8 cellular contexts compared by ENCODE assay signal in genomic region chr18:12308386-12309100, GRCh38. TPM values are rescaled to one million over a fixed set of nuclear protein-coding genes. Genes with fewer than 3 reads are reported as not detected.
DNase-seq lines count a peak whose midpoint lies in the region; ATAC-seq and TF ChIP-seq lines count a peak whose summit lies in the region.

No MANE protein-coding gene starts in this region.

- peak; percentile 33 for ATAC-seq in WTC11
- ATAC-seq in GM18519 (IDR thresholded peaks at IDR 0.05; ENCODE audit: low FRiP score, unreplicated experiment) = no peak

- peak overlapping the region; percentile 85 for H3K4me3 ChIP-seq in fibroblast of the aortic adventitia (ENCODE audit: low read depth, low read length)

- in situ Hi-C loops in KBM-7 (cut with MboI; ENCODE audit: low pct_unique_long_range_greater_than_20kb, low sequenced_read_pairs) = no loop called here

- H3K9me3 Mint-ChIP-seq in WTC11 (peaks cover 8% of the 10 kb centered on the region), nephron (peaks cover 13% of the 10 kb centered on the region)

- TF ChIP-seq CTCF in WTC11 (IDR thresholded peaks at IDR 0.05) (no peak), fibroblast of the aortic adventitia (IDR thresholded peaks at IDR 0.05; ENCODE audit: insufficient read depth, low read length) (no peak), nephron (IDR thresholded peaks at IDR 0.05; ENCODE audit: unreplicated experiment in 3 of 3) (no peak)

- H3K27ac Mint-ChIP-seq in WTC11 (no peak overlapping the region), nephron (peak overlapping the region; percentile 38 to 92 (median 51))

- POLR2A ChIA-PET in WTC11 (lab: Charles Lee) = interaction anchor here (0.5 to 0.8 kb wide), 3 partner anchors 28 to 69 kb away, joined by 3 read pairs; partner anchors contain the start of gene AFG3L2

- peaks cover 35% of the 10 kb centered on the region for H3K36me3 Mint-ChIP-seq in WTC11
- H3K36me3 Mint-ChIP-seq in nephron (ENCODE audit: low read depth) = peaks cover 38% of the 10 kb centered on the region

- H3K4me1 Mint-ChIP-seq in WTC11 (peaks cover 49% of the 10 kb centered on the region), nephron (peaks cover 33% of the 10 kb centered on the region)

- peaks cover 20% of the 10 kb centered on the region for H3K27me3 Mint-ChIP-seq in WTC11 (ENCODE audit: low read depth)
- H3K27me3 Mint-ChIP-seq in nephron (ENCODE audit: low read depth) = peaks cover 35% of the 10 kb centered on the region

- DNase-seq in NCI-H524 (lab: John Stamatoyannopoulos, UW) = peak; percentile 18 to 55
- no peak for DNase-seq in NCI-H524 treated with DMSO at 0.1 percent for 48 hours (lab: John Stamatoyannopoulos, UW)
- peak; percentile 29 for DNase-seq in GOT3 (lab: John Stamatoyannopoulos, UW)
- peak; percentile 74 for DNase-seq in KBM-7
- DNase-seq in WTC11 (ENCODE audit: low spot score) = peak; percentile 67
- peak; percentile 95 for DNase-seq in fibroblast of the aortic adventitia (ENCODE audit: low read depth)

- CTCF ChIA-PET in WTC11 (lab: Charles Lee) = interaction anchor here (0.7 to 4.0 kb wide), 6 partner anchors 12 to 36 kb away, joined by 4 to 24 read pairs (median 10); no protein-coding TSS in a partner anchor

- H3K4me3 Mint-ChIP-seq in WTC11 (peak overlapping the region; percentile 79), nephron (peak overlapping the region; percentile 83 to 96 (median 91))

TF ChIP-seq in WTC11, 78 proteins besides CTCF, POLR2A, EP300 and RAD21 (continues in another document):
- no peak for TF ChIP-seq ZNF512 (CRISPR knock-in tag; IDR thresholded peaks at IDR 0.05; ENCODE audit: borderline replicate concordance)
- TF ChIP-seq IRF2 (CRISPR knock-in tag; IDR thresholded peaks at IDR 0.05; ENCODE audit: borderline replicate concordance, low read depth) = no peak
- TF ChIP-seq ZSCAN18 (CRISPR knock-in tag; IDR thresholded peaks at IDR 0.05) = no peak
- no peak for TF ChIP-seq SOX15 (CRISPR knock-in tag; IDR thresholded peaks at IDR 0.05)
- TF ChIP-seq PREB (CRISPR knock-in tag; IDR thresholded peaks at IDR 0.05; ENCODE audit: borderline replicate concordance) = no peak
- TF ChIP-seq TCF7 (CRISPR knock-in tag; IDR thresholded peaks at IDR 0.05; ENCODE audit: low read depth) = no peak
- TF ChIP-seq OVOL2 (CRISPR knock-in tag; IDR thresholded peaks at IDR 0.05; ENCODE audit: borderline replicate concordance) = no peak
- TF ChIP-seq ZNF423 (CRISPR knock-in tag; IDR thresholded peaks at IDR 0.05) = peak; percentile 93
- TF ChIP-seq PRDM15 (CRISPR knock-in tag; IDR thresholded peaks at IDR 0.05) = no peak
- TF ChIP-seq ETV6 (CRISPR knock-in tag; IDR thresholded peaks at IDR 0.05) = 0 out of 2 replicates have a peak, but pooled peaks have one; percentile 38
- no peak for TF ChIP-seq HMGA2 (CRISPR knock-in tag; IDR thresholded peaks at IDR 0.05)
- no peak for TF ChIP-seq ZNF219 (CRISPR knock-in tag; IDR thresholded peaks at IDR 0.05; ENCODE audit: borderline replicate concordance)
- TF ChIP-seq ZNF281 (CRISPR knock-in tag; IDR thresholded peaks at IDR 0.05) = no peak
- 0 out of 2 replicates have a peak, but pooled peaks have one; percentile 18 for TF ChIP-seq ZNF121 (CRISPR knock-in tag; IDR thresholded peaks at IDR 0.05)
- no peak for TF ChIP-seq E2F4 (CRISPR knock-in tag; IDR thresholded peaks at IDR 0.05; ENCODE audit: borderline replicate concordance, low read depth)
- TF ChIP-seq ZNF317 (CRISPR knock-in tag; IDR thresholded peaks at IDR 0.05; ENCODE audit: borderline replicate concordance, low read depth) = no peak

RNA-seq across cellular contexts. Expression of gene TUBB6, which starts 0.5 kb away (rescaled TPM):
- total RNA-seq in WTC11 (2021) (137 to 240 TPM (median 149 TPM) in 3 replicates), fibroblast of the aortic adventitia (ENCODE audit: low replicate concordance) (75.6 and 358 TPM in 2 replicates)

RNA-seq across cellular contexts. Expression of gene CIDEA, which starts 54.4 kb away (rescaled TPM):
- total RNA-seq in WTC11 (2021) (0.23 to 0.50 TPM (median 0.23 TPM) in 3 replicates), fibroblast of the aortic adventitia (ENCODE audit: low replicate concordance) (not detected in 2 replicates)
